Comparison of ENCODE assay signal across 8 cellular contexts in genomic region chr19:45406165-45406956, GRCh38. TPM values are rescaled to one million over a fixed set of nuclear protein-coding genes. Genes with fewer than 3 reads are reported as not detected.
DNase-seq lines count a peak whose midpoint lies in the region; ATAC-seq lines count a peak whose summit lies in the region.

Gene POLR1G (plus strand): TSS chr19:45406644. CDS start chr19:45406697, 53 bp downstream.

- H3K27me3 ChIP-seq in effector memory CD4-positive, alpha-beta T cell (replicated peaks; ENCODE audit: control insufficient read depth, insufficient read depth, low read length, poor library complexity, severe bottlenecking), result peaks cover 14% of the 10 kb centered on the region

- ATAC-seq in GM19463 (IDR thresholded peaks at IDR 0.05; ENCODE audit: unreplicated experiment), result peak; percentile 59

- H3K36me3 ChIP-seq in effector memory CD4-positive, alpha-beta T cell (ENCODE audit: control insufficient read depth, insufficient read depth, low read length), result no peaks in the 10 kb centered on the region

- peak within 1 kb of the TSS; percentile 80 for H3K4me3 ChIP-seq in effector memory CD4-positive, alpha-beta T cell (ENCODE audit: insufficient read depth, low read depth, low read length, poor library complexity, severe bottlenecking)

- DNase-seq in CMK (ENCODE audit: low read depth) (peak; percentile 37), HT-29 (ENCODE audit: low spot score) (peak; percentile 99), NOMO-1 (lab: John Stamatoyannopoulos, UW; ENCODE audit: unreplicated experiment in 2 of 2) (peak; percentile 84 to 89), medulla oblongata (ENCODE audit: extremely low spot score) (peak; percentile 94)
- peak; percentile 60 to 68 for DNase-seq in activated CD8-positive, alpha-beta memory T cell treated with anti-CD3 and anti-CD28 coated beads for 4 hours (ENCODE audit: low read depth in 2 of 2)
- DNase-seq in effector memory CD4-positive, alpha-beta T cell, result peak; percentile 46 to 65 (median 57)
- peak; percentile 60 to 75 (median 65) for DNase-seq in stimulated activated CD4-positive, alpha-beta T cell treated with anti-CD3 and anti-CD28 coated beads, TNF-alpha, amount 100 ng/mL, for 48 hours (ENCODE audit: low read depth in 3 of 3)

- peak within 1 kb of the TSS; percentile 73 for H3K27ac ChIP-seq in effector memory CD4-positive, alpha-beta T cell (ENCODE audit: insufficient read depth, low read length, poor library complexity, severe bottlenecking)

- no peaks in the 10 kb centered on the region for H3K9me3 ChIP-seq in effector memory CD4-positive, alpha-beta T cell (ENCODE audit: control insufficient read depth, low read length)

- peaks cover 32% of the 10 kb centered on the region for H3K4me1 ChIP-seq in effector memory CD4-positive, alpha-beta T cell (ENCODE audit: control insufficient read depth, insufficient read depth, low read length, poor library complexity, severe bottlenecking)

RNA-seq across cellular contexts. Expression of gene POLR1G, which starts in this region (rescaled TPM):
- 51.7 and 68.2 TPM in 2 replicates for total RNA-seq in HT-29 (2014; rRNA removed; shearing (Covaris generic))

Comparison
In these comparisons a context has a peak if more than half of its experiments do, and no peak if none do; other contexts are left out.
1. Peak in every context shown above with its lines: DNase-seq, ATAC-seq, H3K4me3 ChIP-seq and H3K27ac ChIP-seq.
2. DNase-seq: peak in every context shown above with its lines; median percentile 99 in HT-29; 94 in medulla oblongata; 86 in NOMO-1; 65 in stimulated activated CD4-positive, alpha-beta T cell treated with anti-CD3 and anti-CD28 coated beads, TNF-alpha, amount 100 ng/mL, for 48 hours; 64 in activated CD8-positive, alpha-beta memory T cell treated with anti-CD3 and anti-CD28 coated beads for 4 hours; 57 in effector memory CD4-positive, alpha-beta T cell; 37 in CMK.